Comparison of ENCODE assay signal across 10 cellular contexts in genomic region chr15:75065467-75065850, GRCh38. TPM values are rescaled to one million over a fixed set of nuclear protein-coding genes. Genes with fewer than 3 reads are reported as not detected.
A peak's percentile ranks its signal among the peaks of the same experiment; 100 is the strongest.
DNase-seq lines count a peak whose midpoint lies in the region; ATAC-seq, FAIRE-seq and TF ChIP-seq lines count a peak whose summit lies in the region.
"Had no signal": no experiment of that assay in that cellular context is flagged by ENCODE, and none has a peak within 500 bp of the region (broad histone marks: within the 10 kb centered on the region; RNA-seq: fewer than 3 reads in every experiment).

No MANE protein-coding gene starts in this region.

- H3K27me3 Mint-ChIP-seq in astrocyte (ENCODE audit: low read depth, unreplicated experiment) = peaks cover 5% of the 10 kb centered on the region
- H3K27me3 Mint-ChIP-seq in natural killer cell (ENCODE audit: low read depth in 2 of 2) = peaks cover 0 to 3% of the 10 kb centered on the region in 2 donors
- H3K27me3 Mint-ChIP-seq in mesothelial cell of epicardium (ENCODE audit: low read depth) = no peaks in the 10 kb centered on the region

- FAIRE-seq in astrocyte (lab: Jason Lieb, UNC) = no peak

- H3K79me2 ChIP-seq in DND-41 (ENCODE audit: insufficient read depth, low read length) (no peaks in the 10 kb centered on the region), astrocyte (ENCODE audit: insufficient read depth, low read length) (no peaks in the 10 kb centered on the region)

- no peak overlapping the region for H3K4me3 ChIP-seq in DND-41 (ENCODE audit: low read depth in 1 of 2, low read length in 2 of 2)
- H3K4me3 ChIP-seq in astrocyte (ENCODE audit: insufficient read depth, low read depth, low read length) = no peak overlapping the region

- H2AFZ ChIP-seq in DND-41 (ENCODE audit: low read depth, low read length) (no peak overlapping the region), astrocyte (ENCODE audit: low read depth, low read length) (no peak overlapping the region)

- H3K4me3 Mint-ChIP-seq in astrocyte (ENCODE audit: unreplicated experiment) (no peak overlapping the region), natural killer cell (peak overlapping the region; percentile 36), mesothelial cell of epicardium (no peak overlapping the region)

- no peak overlapping the region for H3K4me2 ChIP-seq in DND-41 (ENCODE audit: insufficient read depth, low read length)
- H3K4me2 ChIP-seq in astrocyte (ENCODE audit: low read length) = peak overlapping the region; percentile 46

- H3K4me1 ChIP-seq in DND-41 (ENCODE audit: insufficient read depth, low read length) (0 out of 2 replicates have a peak, but pooled peaks cover 8% of the 10 kb centered on the region), astrocyte (ENCODE audit: insufficient read depth, low read length) (peaks cover 19% of the 10 kb centered on the region)

- no peak for DNase-seq in DND-41
- peak; percentile 46 for DNase-seq in NCI-H146 (lab: John Stamatoyannopoulos, UW)
- peak; percentile 18 for DNase-seq in astrocyte (ENCODE audit: low read depth)
- no peak for DNase-seq in natural killer cell
- no peak for DNase-seq in mesothelial cell of epicardium (ENCODE audit: low spot score in 2 of 2, unreplicated experiment in 2 of 2)
- no peak for DNase-seq in MV-4-11 (lab: John Stamatoyannopoulos, UW)
- no peak for DNase-seq in retina
- DNase-seq: caudate nucleus had no signal

- H3K36me3 Mint-ChIP-seq in astrocyte (ENCODE audit: low read depth, unreplicated experiment) = peaks cover 19% of the 10 kb centered on the region
- no peaks in the 10 kb centered on the region for H3K36me3 Mint-ChIP-seq in natural killer cell
- peaks cover 18% of the 10 kb centered on the region for H3K36me3 Mint-ChIP-seq in mesothelial cell of epicardium

- H3K36me3 ChIP-seq in DND-41 (ENCODE audit: insufficient read depth, low read length) = no peaks in the 10 kb centered on the region
- H3K36me3 ChIP-seq in astrocyte (ENCODE audit: insufficient read depth, low read length) = no peaks in the 10 kb centered on the region

- no peak overlapping the region for H3K27ac Mint-ChIP-seq in astrocyte (ENCODE audit: unreplicated experiment)
- H3K27ac Mint-ChIP-seq in natural killer cell = peak overlapping the region; percentile 12 to 42
- no peak overlapping the region for H3K27ac Mint-ChIP-seq in mesothelial cell of epicardium

- H3K4me1 Mint-ChIP-seq in astrocyte (ENCODE audit: low read depth, unreplicated experiment) (peaks cover 15% of the 10 kb centered on the region), natural killer cell (peaks cover 40 to 53% of the 10 kb centered on the region in 2 donors), mesothelial cell of epicardium (peaks cover 5% of the 10 kb centered on the region)

- intact Hi-C loops in natural killer cell (cut with micrococcal nuclease) = no loop called here

- TF ChIP-seq CTCF in DND-41 (IDR thresholded peaks at IDR 0.05; ENCODE audit: borderline replicate concordance, extremely low read depth, low read length, poor library complexity, severe bottlenecking) (no peak), astrocyte (IDR thresholded peaks at IDR 0.05; ENCODE audit: insufficient read depth, low read depth, low read length) (no peak), natural killer cell (IDR thresholded peaks at IDR 0.05) (no peak), mesothelial cell of epicardium (IDR thresholded peaks at IDR 0.05; ENCODE audit: unreplicated experiment) (no peak)

- H3K9me3 ChIP-seq in DND-41 (ENCODE audit: insufficient read depth, low read length, severe bottlenecking) (no peaks in the 10 kb centered on the region), astrocyte (ENCODE audit: insufficient read depth, low read depth, low read length) (no peaks in the 10 kb centered on the region)

- H3K9me3 Mint-ChIP-seq in astrocyte (ENCODE audit: unreplicated experiment) (peaks cover 35% of the 10 kb centered on the region), natural killer cell (no peaks in the 10 kb centered on the region), mesothelial cell of epicardium (peaks cover 24% of the 10 kb centered on the region)

- H3K27ac ChIP-seq in DND-41 (ENCODE audit: low read length) = no peak overlapping the region
- H3K27ac ChIP-seq in astrocyte (ENCODE audit: low read depth, low read length) = no peak overlapping the region

- ATAC-seq in DND-41 (ENCODE audit: insufficient read depth, low read depth) (0 out of 3 replicates have a peak, but pooled peaks have one; percentile 24), natural killer cell (no peak), HG03354 (IDR thresholded peaks at IDR 0.05; ENCODE audit: poor library complexity, severe bottlenecking, unreplicated experiment) (no peak)
- ATAC-seq: Panc1 had no signal

- H3K9ac ChIP-seq in DND-41 (ENCODE audit: low read depth, low read length) = no peak overlapping the region
- no peak overlapping the region for H3K9ac ChIP-seq in astrocyte (ENCODE audit: low read length)

- H4K20me1 ChIP-seq in DND-41 (ENCODE audit: insufficient read depth, low read length) (no peaks in the 10 kb centered on the region), astrocyte (ENCODE audit: insufficient read depth, low read length) (no peaks in the 10 kb centered on the region)

- H3K27me3 ChIP-seq in DND-41 (ENCODE audit: insufficient read depth, low read length, poor library complexity) (no peaks in the 10 kb centered on the region), astrocyte (ENCODE audit: insufficient read depth, low read length) (no peaks in the 10 kb centered on the region)

RNA-seq across cellular contexts. Expression of gene PPCDC, which starts 42.1 kb away (rescaled TPM):
- 7.3 and 7.5 TPM in 2 replicates for total RNA-seq in astrocyte
- total RNA-seq in natural killer cell = 10 to 100 TPM; 21.3 to 32.3 (median 27.0) TPM
- total RNA-seq in mesothelial cell of epicardium = 16.0 to 18.4 TPM (median 17.2 TPM) in 3 replicates

Comparison
In these comparisons a context has a peak if more than half of its experiments do, and no peak if none do; other contexts are left out.
1. DNase-seq: peak in NCI-H146 (single experiment) and astrocyte (single experiment); none in DND-41 (single experiment), natural killer cell (single experiment), mesothelial cell of epicardium (0 of 2), MV-4-11 (single experiment) and retina (single experiment).
2. H3K27ac Mint-ChIP-seq: peak in natural killer cell (2 of 2); none in astrocyte (single experiment) and mesothelial cell of epicardium (single experiment).